9 cellular contexts compared by ENCODE assay signal in genomic region chr7:23680417-23681405, GRCh38. TPM values are rescaled to one million over a fixed set of nuclear protein-coding genes. Genes with fewer than 3 reads are reported as not detected.
A peak's percentile ranks its signal among the peaks of the same experiment; 100 is the strongest.
DNase-seq lines count a peak whose midpoint lies in the region; ATAC-seq and TF ChIP-seq lines count a peak whose summit lies in the region.
"Had no signal": no experiment of that assay in that cellular context is flagged by ENCODE, and none has a peak within 500 bp of the region (broad histone marks: within the 10 kb centered on the region; RNA-seq: fewer than 3 reads in every experiment).

No MANE protein-coding gene starts in this region.

- H3K4me3 ChIP-seq in HUES6 (ENCODE audit: low read depth, low read length) (peak overlapping the region; percentile 66), iPS-15b (ENCODE audit: low read depth, low read length) (peak overlapping the region; percentile 95)
- H3K4me3 ChIP-seq: K562 had no signal

- H3K4me3 Mint-ChIP-seq in T-cell (peak overlapping the region; percentile 85 to 92 (median 91)), MCF 10A (ENCODE audit: unreplicated experiment) (peak overlapping the region; percentile 28)

- H3K9me3 ChIP-seq in HUES6 (ENCODE audit: control insufficient read depth, insufficient read depth, low read depth, low read length) (no peaks in the 10 kb centered on the region), iPS-15b (ENCODE audit: control insufficient read depth, insufficient read depth, low read length) (no peaks in the 10 kb centered on the region)

- H3K4me1 Mint-ChIP-seq in T-cell (peaks cover 5 to 16% (median 16%) of the 10 kb centered on the region in 3 donors), MCF 10A (ENCODE audit: insufficient read depth, unreplicated experiment) (no peaks in the 10 kb centered on the region)

- no peaks in the 10 kb centered on the region for H3K9me3 Mint-ChIP-seq in T-cell
- H3K9me3 Mint-ChIP-seq in MCF 10A (ENCODE audit: unreplicated experiment) = peaks cover under 1% of the 10 kb centered on the region

- no peaks in the 10 kb centered on the region for H3K36me3 ChIP-seq in HUES6 (ENCODE audit: control insufficient read depth, insufficient read depth, low read length)
- H3K36me3 ChIP-seq in iPS-15b (ENCODE audit: control insufficient read depth, insufficient read depth, low read length) = no peaks in the 10 kb centered on the region

- CTCF ChIA-PET in T-cell (lab: Charles Lee) = interaction anchor here (0.5 to 1.7 kb wide), 4 partner anchors 10 to 1006 kb away, joined by 3 to 6 read pairs (median 4); partner anchors contain the start of gene CCDC126 (in 1 of the 2)
- CTCF ChIA-PET in MCF 10A (lab: Yijun Ruan, JAX) = interaction anchor here (0.6 to 0.7 kb wide), 3 partner anchors 7 to 122 kb away, joined by 3 read pairs; no protein-coding TSS in a partner anchor

- H3K36me3 Mint-ChIP-seq in T-cell (no peaks in the 10 kb centered on the region), MCF 10A (ENCODE audit: insufficient read depth, unreplicated experiment) (no peaks in the 10 kb centered on the region)

- POLR2A ChIA-PET in T-cell (lab: Charles Lee) (no interaction called here), MCF 10A (lab: Yijun Ruan, JAX) (no interaction called here)

- peak in 13 of 14 donors; percentile 6 to 75 (median 44) for DNase-seq in C1 segment of cervical spinal cord (lab: John Stamatoyannopoulos, UW)
- peak in 31 of 34 experiments; percentile 3 to 43 (median 25) for DNase-seq in T-cell
- DNase-seq in MCF 10A (ENCODE audit: unreplicated experiment) = no peak
- DNase-seq in sciatic nerve (ENCODE audit: low spot score) = peak; percentile 70
- DNase-seq in amniotic stem cell (lab: John Stamatoyannopoulos, UW) = no peak

- BruUV-seq in MCF 10A (replicated peaks; lab: Mats Ljungman, UMichigan) = no TSS peak

- H3K27me3 Mint-ChIP-seq in T-cell = no peaks in the 10 kb centered on the region
- H3K27me3 Mint-ChIP-seq in MCF 10A (ENCODE audit: insufficient read depth, unreplicated experiment) = no peaks in the 10 kb centered on the region

- ATAC-seq in GM19452 (IDR thresholded peaks at IDR 0.05; ENCODE audit: unreplicated experiment) (peak; percentile 42), T-cell (replicated peaks in 1 of 4) (peak; percentile 31 to 50 (median 36)), sciatic nerve (peak; percentile 79)
- ATAC-seq: K562 had no signal

- H3K9ac ChIP-seq in HUES6 (ENCODE audit: low read length) = peak overlapping the region; percentile 26
- H3K9ac ChIP-seq in iPS-15b (ENCODE audit: low read depth, low read length) = peak overlapping the region; percentile 61

- TF ChIP-seq CTCF in MCF 10A (IDR thresholded peaks at IDR 0.05; ENCODE audit: unreplicated experiment) = no peak

- intact Hi-C loops in MCF 10A (cut with micrococcal nuclease) = no loop called here
- intact Hi-C loops in sciatic nerve (cut with DNase I) = no loop called here

- peaks cover 10% of the 10 kb centered on the region for H3K27me3 ChIP-seq in HUES6 (ENCODE audit: control insufficient read depth, insufficient read depth, low read length)
- H3K27me3 ChIP-seq in iPS-15b (ENCODE audit: control insufficient read depth, insufficient read depth, low read length) = peaks cover 6% of the 10 kb centered on the region

- peak overlapping the region; percentile 25 to 64 for H3K27ac Mint-ChIP-seq in T-cell
- H3K27ac Mint-ChIP-seq in MCF 10A (ENCODE audit: low read depth, unreplicated experiment) = no peak overlapping the region

- H3K27ac ChIP-seq in HUES6 (ENCODE audit: low read depth, low read length) = no peak overlapping the region

- H3K4me1 ChIP-seq in HUES6 (ENCODE audit: control insufficient read depth, insufficient read depth, low read length) = no peaks in the 10 kb centered on the region
- H3K4me1 ChIP-seq in iPS-15b (ENCODE audit: control insufficient read depth, insufficient read depth, low read length) = peaks cover 4% of the 10 kb centered on the region

RNA-seq across cellular contexts. Expression of gene FAM221A, which starts 0.7 kb away (rescaled TPM):
- total RNA-seq in T-cell (1 to 10 TPM; 5.3 to 7.8 (median 6.3) TPM), MCF 10A (2022) (0.25 and 0.44 TPM in 2 replicates), sciatic nerve (9.8 TPM)
- total RNA-seq: K562 had no signal

RNA-seq across cellular contexts. Expression of gene STK31, which starts 29.3 kb away (rescaled TPM):
- total RNA-seq in T-cell = under 1 TPM; 0.25 to 0.83 (median 0.30) TPM
- not detected in 2 replicates for total RNA-seq in MCF 10A (2022)
- total RNA-seq in sciatic nerve = 1.8 TPM

Comparison
In these comparisons a context has a peak if more than half of its experiments do, and no peak if none do; other contexts are left out.
1. DNase-seq: peak in C1 segment of cervical spinal cord (13 of 14), T-cell (31 of 34) and sciatic nerve (single experiment); none in MCF 10A (single experiment) and amniotic stem cell (single experiment).
2. Peak in every context shown above with its lines, with median percentiles within 50 percentile points of each other: ATAC-seq.